11 cellular contexts compared by ENCODE assay signal in the genomic region with DNA sequence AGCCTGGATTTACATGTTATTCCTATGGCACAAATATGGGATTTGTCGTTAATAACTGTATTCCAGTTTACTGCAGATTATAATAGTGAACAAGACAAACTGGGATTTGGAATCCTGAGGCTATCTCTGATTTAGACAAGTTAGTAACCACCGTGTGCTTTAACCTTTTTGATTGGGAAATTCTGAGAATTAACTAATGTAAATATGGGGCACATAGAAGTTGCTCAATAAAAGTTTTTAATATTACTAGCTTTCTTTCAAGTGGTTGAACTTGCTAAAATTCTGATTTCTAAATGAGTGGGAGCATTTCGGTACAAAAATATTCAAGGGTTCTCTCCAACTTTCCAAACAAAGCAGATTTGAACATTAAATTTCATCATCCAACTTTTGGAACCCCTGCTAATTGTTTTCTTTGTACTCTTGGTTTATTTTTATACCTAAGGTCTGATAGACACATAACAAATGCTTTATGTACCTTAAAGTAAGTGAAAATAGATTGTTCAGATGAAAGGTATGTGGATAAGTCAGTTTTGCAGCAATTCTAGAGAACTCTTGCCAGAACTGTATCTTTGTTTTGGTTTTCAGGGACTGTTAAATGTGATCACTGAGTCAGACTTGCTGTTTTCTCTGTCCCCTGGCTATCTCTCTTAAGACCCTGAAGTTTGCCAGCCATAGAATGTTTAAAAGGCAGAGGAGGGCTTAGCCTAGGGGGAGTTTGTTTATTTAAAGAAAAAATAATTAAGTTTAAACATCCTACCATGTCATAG. TPM values are rescaled to one million over a fixed set of nuclear protein-coding genes. Genes with fewer than 3 reads are reported as not detected.
DNase-seq lines count a peak whose midpoint lies in the region; ATAC-seq and TF ChIP-seq lines count a peak whose summit lies in the region.
"Had no signal": no experiment of that assay in that cellular context is flagged by ENCODE, and none has a peak within 500 bp of the region (broad histone marks: within the 10 kb centered on the region; RNA-seq: fewer than 3 reads in every experiment).

No MANE protein-coding gene starts in this region.

- H3K36me3 Mint-ChIP-seq in activated naive CD4-positive, alpha-beta T cell treated with anti-CD3 and anti-CD28 coated beads, Interleukin-2, amount 50 U/mL, for 24 hours, result peaks cover 11% of the 10 kb centered on the region
- peaks cover 5 to 22% of the 10 kb centered on the region in 2 donors for H3K36me3 Mint-ChIP-seq in stimulated activated naive B cell treated with anti-CD40 and anti-IgM and Interleukin-4, amounts not matched to agents 10 μg/mL and 1 μg/mL and 100 μg/mL, for 72 hours

- intact Hi-C loops in ascending aorta (cut with DNase I), result no loop called here
- intact Hi-C loops in upper lobe of right lung (cut with DNase I), result no loop called here

- H3K4me1 Mint-ChIP-seq in activated naive CD4-positive, alpha-beta T cell treated with anti-CD3 and anti-CD28 coated beads, Interleukin-2, amount 50 U/mL, for 24 hours, result peaks cover 53% of the 10 kb centered on the region
- peaks cover 22 to 35% of the 10 kb centered on the region in 2 donors for H3K4me1 Mint-ChIP-seq in stimulated activated naive B cell treated with anti-CD40 and anti-IgM and Interleukin-4, amounts not matched to agents 10 μg/mL and 1 μg/mL and 100 μg/mL, for 72 hours

- H3K27ac ChIP-seq in ascending aorta (peak overlapping the region; percentile 38 to 56), hepatocyte (peak overlapping the region; percentile 79), upper lobe of right lung (peak overlapping the region; percentile 5)
- H3K27ac ChIP-seq: VCaP had no signal

- H3K9me3 Mint-ChIP-seq in activated naive CD4-positive, alpha-beta T cell treated with anti-CD3 and anti-CD28 coated beads, Interleukin-2, amount 50 U/mL, for 24 hours, result peaks cover 6% of the 10 kb centered on the region
- H3K9me3 Mint-ChIP-seq in stimulated activated naive B cell treated with anti-CD40 and anti-IgM and Interleukin-4, amounts not matched to agents 10 μg/mL and 1 μg/mL and 100 μg/mL, for 72 hours, result peaks cover 2 to 7% of the 10 kb centered on the region in 2 donors

- H2AFZ ChIP-seq in hepatocyte, result no peak overlapping the region

- no peak for TF ChIP-seq CTCF in ascending aorta (IDR thresholded peaks at IDR 0.05)
- no peak for TF ChIP-seq CTCF in hepatocyte (IDR thresholded peaks at IDR 0.05; ENCODE audit: poor library complexity)
- no peak for TF ChIP-seq CTCF in upper lobe of right lung (IDR thresholded peaks at IDR 0.05)

- H3K79me2 ChIP-seq in hepatocyte, result peaks cover 98% of the 10 kb centered on the region

- ATAC-seq in upper lobe of right lung (peak; percentile 13), GM21737 (IDR thresholded peaks at IDR 0.05; ENCODE audit: unreplicated experiment) (no peak)
- ATAC-seq in stimulated activated naive B cell treated with anti-CD40 and anti-IgM and Interleukin-4, amounts not matched to agents 10 μg/mL and 1 μg/mL and 100 μg/mL, for 72 hours (replicated peaks), result no peak

- no peaks in the 10 kb centered on the region for H3K36me3 ChIP-seq in ascending aorta
- H3K36me3 ChIP-seq in hepatocyte (replicated peaks; ENCODE audit: insufficient read depth, low read depth), result no peaks in the 10 kb centered on the region
- H3K36me3 ChIP-seq in upper lobe of right lung, result peaks cover 7% of the 10 kb centered on the region

- H3K27me3 Mint-ChIP-seq in activated naive CD4-positive, alpha-beta T cell treated with anti-CD3 and anti-CD28 coated beads, Interleukin-2, amount 50 U/mL, for 24 hours, result no peaks in the 10 kb centered on the region
- no peaks in the 10 kb centered on the region for H3K27me3 Mint-ChIP-seq in stimulated activated naive B cell treated with anti-CD40 and anti-IgM and Interleukin-4, amounts not matched to agents 10 μg/mL and 1 μg/mL and 100 μg/mL, for 72 hours
- H3K27me3 Mint-ChIP-seq: activated naive CD8-positive, alpha-beta T cell treated with anti-CD3 and anti-CD28 coated beads, Interleukin-2, amount 10 ng/mL, durations not matched to agents 7 days and 5 days had no signal

- H3K4me1 ChIP-seq in ascending aorta (peaks cover 0 to 15% of the 10 kb centered on the region in 2 donors), hepatocyte (ENCODE audit: insufficient read depth) (peaks cover 11% of the 10 kb centered on the region), upper lobe of right lung (peaks cover 6% of the 10 kb centered on the region)

- H3K4me3 ChIP-seq in ascending aorta (no peak overlapping the region), hepatocyte (no peak overlapping the region), upper lobe of right lung (no peak overlapping the region)

- H3K9me3 ChIP-seq in ascending aorta (peaks cover 0 to 12% of the 10 kb centered on the region in 2 donors), hepatocyte (ENCODE audit: low read depth) (no peaks in the 10 kb centered on the region), upper lobe of right lung (no peaks in the 10 kb centered on the region)

- no peaks in the 10 kb centered on the region for H4K20me1 ChIP-seq in hepatocyte (ENCODE audit: insufficient read depth, poor library complexity, severe bottlenecking)

- WGBS in hepatocyte (ENCODE audit: low lambda C conversion rate, missing lambda C conversion rate), result 84% methylated on average over 3 of the region's 3 CpGs

- H3K27me3 ChIP-seq in ascending aorta (no peaks in the 10 kb centered on the region), hepatocyte (no peaks in the 10 kb centered on the region), upper lobe of right lung (no peaks in the 10 kb centered on the region)

- H3K4me2 ChIP-seq in hepatocyte, result peak overlapping the region; percentile 44

- DNase-seq in activated naive CD4-positive, alpha-beta T cell (lab: John Stamatoyannopoulos, UW), result no peak
- no peak for DNase-seq in ascending aorta (ENCODE audit: low spot score in 2 of 2)
- DNase-seq in hepatocyte (ENCODE audit: low spot score), result peak; percentile 14
- no peak for DNase-seq in upper lobe of right lung
- DNase-seq in stimulated activated naive B cell treated with anti-CD40 and anti-IgM and Interleukin-4, amounts not matched to agents 10 μg/mL and 1 μg/mL and 100 μg/mL, for 72 hours, result no peak
- no peak for DNase-seq in NCI-H524 treated with DMSO at 0.1 percent for 48 hours (lab: John Stamatoyannopoulos, UW)
- DNase-seq: activated naive CD8-positive, alpha-beta T cell treated with anti-CD3 and anti-CD28 coated beads, Interleukin-2, amount 10 ng/mL, durations not matched to agents 7 days and 5 days; NCI-H774 had no signal

- H3K9me2 ChIP-seq in hepatocyte (replicated peaks; ENCODE audit: insufficient read depth), result no peaks in the 10 kb centered on the region

- peak overlapping the region; percentile 18 for H3K27ac Mint-ChIP-seq in activated naive CD4-positive, alpha-beta T cell treated with anti-CD3 and anti-CD28 coated beads, Interleukin-2, amount 50 U/mL, for 24 hours
- H3K27ac Mint-ChIP-seq in stimulated activated naive B cell treated with anti-CD40 and anti-IgM and Interleukin-4, amounts not matched to agents 10 μg/mL and 1 μg/mL and 100 μg/mL, for 72 hours, result no peak overlapping the region
- H3K27ac Mint-ChIP-seq: activated naive CD8-positive, alpha-beta T cell treated with anti-CD3 and anti-CD28 coated beads, Interleukin-2, amount 10 ng/mL, durations not matched to agents 7 days and 5 days had no signal

- no peak overlapping the region for H3K4me3 Mint-ChIP-seq in activated naive CD4-positive, alpha-beta T cell treated with anti-CD3 and anti-CD28 coated beads, Interleukin-2, amount 50 U/mL, for 24 hours
- no peak overlapping the region for H3K4me3 Mint-ChIP-seq in stimulated activated naive B cell treated with anti-CD40 and anti-IgM and Interleukin-4, amounts not matched to agents 10 μg/mL and 1 μg/mL and 100 μg/mL, for 72 hours
- H3K4me3 Mint-ChIP-seq: activated naive CD8-positive, alpha-beta T cell treated with anti-CD3 and anti-CD28 coated beads, Interleukin-2, amount 10 ng/mL, durations not matched to agents 7 days and 5 days had no signal

RNA-seq across cellular contexts. Expression of gene FRS2, which starts 57.5 kb away (rescaled TPM):
- total RNA-seq in ascending aorta (37.7 TPM), hepatocyte (51.0 and 76.4 TPM in 2 replicates), upper lobe of right lung (31.0 TPM)
- polyA plus RNA-seq in hepatocyte, result 14.7 and 17.3 TPM in 2 replicates

RNA-seq across cellular contexts. Expression of gene CCT2, which starts 57.6 kb away (rescaled TPM):
- total RNA-seq in ascending aorta, result 65.0 TPM
- 188 and 206 TPM in 2 replicates for total RNA-seq in hepatocyte
- polyA plus RNA-seq in hepatocyte, result 168 and 177 TPM in 2 replicates
- total RNA-seq in upper lobe of right lung, result 90.8 TPM

Comparison
In these comparisons a context has a peak if more than half of its experiments do, and no peak if none do; other contexts are left out.
1. H3K27ac ChIP-seq: peak in every context shown above with its lines; median percentile 79 in hepatocyte; 47 in ascending aorta; 5 in upper lobe of right lung.